ENCODE assay signal across 13 cellular contexts in the genomic region with DNA sequence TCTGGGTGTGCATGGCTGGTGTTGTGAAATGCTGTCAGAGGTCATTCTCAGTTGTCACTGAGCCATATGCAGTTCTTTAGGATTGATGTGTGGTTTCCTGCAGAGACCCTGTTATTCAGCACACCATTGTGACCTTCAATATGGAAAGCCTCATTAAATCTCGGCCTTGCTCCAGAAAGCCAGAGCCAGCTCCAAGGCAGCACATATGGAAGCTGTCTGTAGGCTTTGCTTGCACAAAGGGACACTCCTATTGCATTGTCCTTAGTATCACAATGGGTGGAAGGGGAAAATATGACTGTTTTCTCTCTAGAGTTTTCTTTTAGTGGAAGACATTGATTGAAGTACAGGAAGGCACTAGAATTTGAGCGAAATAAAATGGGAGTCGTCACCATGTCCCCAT.
"Had no signal": no experiment of that assay in that cellular context is flagged by ENCODE, and none has a peak within 500 bp of the region (broad histone marks: within the 10 kb centered on the region; RNA-seq: fewer than 3 reads in every experiment).

No MANE protein-coding gene starts in this region.

- H3K4me3 ChIP-seq: cardiac muscle cell, hepatocyte, skin epidermis, thyroid gland, uterus had no signal

- H3K36me3 ChIP-seq: cardiac muscle cell, thyroid gland, uterus had no signal

- H3K9me3 Mint-ChIP-seq: activated CD4-positive, alpha-beta memory T cell treated with anti-CD3 and anti-CD28 coated beads, Interleukin-2, amount 10 ng/mL, durations not matched to agents 7 days and 5 days; activated naive CD8-positive, alpha-beta T cell treated with anti-CD3 and anti-CD28 coated beads for 36 hours; activated T-cell treated with anti-CD3 and anti-CD28 coated beads, Interleukin-2, amount 50 U/mL, for 72 hours had no signal

- H3K27me3 ChIP-seq: cardiac muscle cell, hepatocyte, thyroid gland, uterus had no signal

- H3K4me1 ChIP-seq: thyroid gland, uterus had no signal

- H3K36me3 Mint-ChIP-seq: activated naive CD8-positive, alpha-beta T cell treated with anti-CD3 and anti-CD28 coated beads for 36 hours had no signal

- H3K4me3 Mint-ChIP-seq: activated CD4-positive, alpha-beta memory T cell treated with anti-CD3 and anti-CD28 coated beads, Interleukin-2, amount 10 ng/mL, durations not matched to agents 7 days and 5 days; activated naive CD8-positive, alpha-beta T cell treated with anti-CD3 and anti-CD28 coated beads for 36 hours; activated T-cell treated with anti-CD3 and anti-CD28 coated beads, Interleukin-2, amount 50 U/mL, for 72 hours had no signal

- H3K27ac Mint-ChIP-seq: activated CD4-positive, alpha-beta memory T cell treated with anti-CD3 and anti-CD28 coated beads, Interleukin-2, amount 10 ng/mL, durations not matched to agents 7 days and 5 days; activated naive CD8-positive, alpha-beta T cell treated with anti-CD3 and anti-CD28 coated beads for 36 hours; activated T-cell treated with anti-CD3 and anti-CD28 coated beads, Interleukin-2, amount 50 U/mL, for 72 hours had no signal

- DNase-seq: activated CD4-positive, alpha-beta memory T cell treated with anti-CD3 and anti-CD28 coated beads, Interleukin-2, amount 10 ng/mL, durations not matched to agents 7 days and 5 days; activated CD4-positive, alpha-beta T cell treated with anti-CD3 and anti-CD28 coated beads for 1 hour; activated CD8-positive, alpha-beta memory T cell treated with anti-CD3 and anti-CD28 coated beads, Interleukin-2, amount 50 U/mL, for 4 hours; activated gamma-delta T cell treated with Interleukin-2 at 50 U/mL for 16 hours; activated naive CD8-positive, alpha-beta T cell treated with anti-CD3 and anti-CD28 coated beads for 36 hours; activated T-cell treated with anti-CD3 and anti-CD28 coated beads, Interleukin-2, amount 50 U/mL, for 72 hours; anterior cingulate cortex; kidney; thyroid gland; uterus had no signal

- H3K9me3 ChIP-seq: thyroid gland, uterus had no signal

- H3K4me1 Mint-ChIP-seq: activated CD4-positive, alpha-beta memory T cell treated with anti-CD3 and anti-CD28 coated beads, Interleukin-2, amount 10 ng/mL, durations not matched to agents 7 days and 5 days; activated naive CD8-positive, alpha-beta T cell treated with anti-CD3 and anti-CD28 coated beads for 36 hours had no signal
